Comparison of ENCODE assay signal across 8 cellular contexts in genomic region chr3:170357176-170357919, GRCh38. TPM values are rescaled to one million over a fixed set of nuclear protein-coding genes. Genes with fewer than 3 reads are reported as not detected.
DNase-seq lines count a peak whose midpoint lies in the region; ATAC-seq, FAIRE-seq and TF ChIP-seq lines count a peak whose summit lies in the region.

A gene with protein sequence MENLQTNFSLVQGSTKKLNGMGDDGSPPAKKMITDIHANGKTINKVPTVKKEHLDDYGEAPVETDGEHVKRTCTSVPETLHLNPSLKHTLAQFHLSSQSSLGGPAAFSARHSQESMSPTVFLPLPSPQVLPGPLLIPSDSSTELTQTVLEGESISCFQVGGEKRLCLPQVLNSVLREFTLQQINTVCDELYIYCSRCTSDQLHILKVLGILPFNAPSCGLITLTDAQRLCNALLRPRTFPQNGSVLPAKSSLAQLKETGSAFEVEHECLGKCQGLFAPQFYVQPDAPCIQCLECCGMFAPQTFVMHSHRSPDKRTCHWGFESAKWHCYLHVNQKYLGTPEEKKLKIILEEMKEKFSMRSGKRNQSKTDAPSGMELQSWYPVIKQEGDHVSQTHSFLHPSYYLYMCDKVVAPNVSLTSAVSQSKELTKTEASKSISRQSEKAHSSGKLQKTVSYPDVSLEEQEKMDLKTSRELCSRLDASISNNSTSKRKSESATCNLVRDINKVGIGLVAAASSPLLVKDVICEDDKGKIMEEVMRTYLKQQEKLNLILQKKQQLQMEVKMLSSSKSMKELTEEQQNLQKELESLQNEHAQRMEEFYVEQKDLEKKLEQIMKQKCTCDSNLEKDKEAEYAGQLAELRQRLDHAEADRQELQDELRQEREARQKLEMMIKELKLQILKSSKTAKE (plus strand): TSS chr3:170357715. CDS start chr3:170360332, 2,617 bp downstream.

- peak; percentile 89 for DNase-seq in AG04450 (ENCODE audit: low read depth, low spot score)
- peak; percentile 92 for DNase-seq in NCI-H2227 treated with DMSO at 0.1 percent for 48 hours (lab: John Stamatoyannopoulos, UW)
- DNase-seq in WTC11 (ENCODE audit: low spot score): peak; percentile 96
- peak; percentile 84 for DNase-seq in bronchial epithelial cell (ENCODE audit: low read depth)
- DNase-seq in immature natural killer cell: peak; percentile 98
- DNase-seq in smooth muscle cell of the brain vasculature (ENCODE audit: low read depth, low spot score): peak; percentile 81

- CTCF ChIA-PET in AG04450 (lab: Charles Lee) (interaction anchor here (0.6 to 2.3 kb wide), 4 partner anchors 11 to 666 kb away, joined by 3 to 11 read pairs (median 5); no protein-coding TSS in a partner anchor), WTC11 (lab: Charles Lee) (interaction anchor here (1.6 to 2.9 kb wide), 2 partner anchors 48 to 57 kb away, joined by 5 to 19 read pairs; no protein-coding TSS in a partner anchor)

- in situ Hi-C loops in GM18951 (cut with MboI; ENCODE audit: low sequenced_read_pairs, unreplicated experiment): no loop called here

- no peaks in the 10 kb centered on the region for H3K27me3 Mint-ChIP-seq in WTC11 (ENCODE audit: low read depth)
- peaks cover 24 to 41% (median 28%) of the 10 kb centered on the region in 3 donors for H3K27me3 Mint-ChIP-seq in immature natural killer cell (ENCODE audit: low read depth in 3 of 3)

- H3K4me1 Mint-ChIP-seq in WTC11 (peaks cover 57% of the 10 kb centered on the region), immature natural killer cell (peaks cover 34 to 57% of the 10 kb centered on the region in 2 donors)

- H3K27me3 ChIP-seq in AG04450 (ENCODE audit: control insufficient read depth, insufficient read depth, low read length) (no peaks in the 10 kb centered on the region), bronchial epithelial cell (ENCODE audit: control insufficient read depth, insufficient read depth, low read length) (no peaks in the 10 kb centered on the region)

- no peaks in the 10 kb centered on the region; the same call in 1 of the 2 replicates for H3K9me3 ChIP-seq in AG04450 (ENCODE audit: control insufficient read depth, insufficient read depth, low read length)

- H3K4me3 Mint-ChIP-seq in WTC11 (peak within 1 kb of the TSS; percentile 94), immature natural killer cell (peak within 1 kb of the TSS; percentile 85 to 95 (median 90))

- TF ChIP-seq POLR2A in GM18951 (IDR thresholded peaks at IDR 0.05; ENCODE audit: extremely low read depth, insufficient read depth, insufficient read length): peak; percentile 80

- ATAC-seq in HG03175 (IDR thresholded peaks at IDR 0.05; ENCODE audit: unreplicated experiment) (peak; percentile 69), WTC11 (peak; percentile 48)

- FAIRE-seq in bronchial epithelial cell (lab: Jason Lieb, UNC): no peak

- H3K36me3 Mint-ChIP-seq in WTC11 (peaks cover 36% of the 10 kb centered on the region), immature natural killer cell (peaks cover 6 to 16% (median 9%) of the 10 kb centered on the region in 3 donors)

- peak within 1 kb of the TSS; percentile 81 for H3K4me3 ChIP-seq in AG04450 (ENCODE audit: low read depth, low read length)
- peak within 1 kb of the TSS; percentile 88 for H3K4me3 ChIP-seq in bronchial epithelial cell (ENCODE audit: low read depth, low read length)

- POLR2A ChIA-PET in AG04450 (lab: Yijun Ruan, JAX): interaction anchor here (0.6 to 2.0 kb wide), 6 partner anchors 14 to 1019 kb away, joined by 3 to 6 read pairs (median 3); partner anchors contain the start of gene PHC3
- POLR2A ChIA-PET in WTC11 (lab: Charles Lee): interaction anchor here (1.4 kb wide), 1 partner anchor 390 kb away, joined by 3 read pairs; no protein-coding TSS in a partner anchor

- no peaks in the 10 kb centered on the region for H3K36me3 ChIP-seq in bronchial epithelial cell (ENCODE audit: control insufficient read depth, insufficient read depth, low read length)

- TF ChIP-seq CTCF in AG04450 (IDR thresholded peaks at IDR 0.05; ENCODE audit: low read depth, low read length) (no peak), WTC11 (IDR thresholded peaks at IDR 0.05) (no peak), bronchial epithelial cell (IDR thresholded peaks at IDR 0.05; ENCODE audit: insufficient read depth, low read length, severe bottlenecking) (peak; percentile 28)

- peak within 1 kb of the TSS; percentile 85 for H3K27ac ChIP-seq in AG04450 (ENCODE audit: low read depth, low read length)

- peak within 1 kb of the TSS; percentile 98 for H3K27ac Mint-ChIP-seq in WTC11
- peak within 1 kb of the TSS; percentile 98 to 99 (median 99) for H3K27ac Mint-ChIP-seq in immature natural killer cell

- H3K9me3 Mint-ChIP-seq in WTC11 (no peaks in the 10 kb centered on the region), immature natural killer cell (no peaks in the 10 kb centered on the region)

TF ChIP-seq in WTC11, 78 proteins besides CTCF, POLR2A, EP300 and RAD21 (continues in another document):
- no peak for TF ChIP-seq NFATC4 (CRISPR knock-in tag; IDR thresholded peaks at IDR 0.05)
- TF ChIP-seq MXD4 (CRISPR knock-in tag; IDR thresholded peaks at IDR 0.05; ENCODE audit: borderline replicate concordance): no peak
- no peak for TF ChIP-seq TCF7 (CRISPR knock-in tag; IDR thresholded peaks at IDR 0.05; ENCODE audit: low read depth)
- TF ChIP-seq ZNF138 (CRISPR knock-in tag; conservative IDR thresholded peaks at IDR 0.05): no peak
- TF ChIP-seq JUN (CRISPR knock-in tag; IDR thresholded peaks at IDR 0.05): peak; percentile 43; the same call in 1 of the 2 replicates
- TF ChIP-seq KAT7 (CRISPR knock-in tag; IDR thresholded peaks at IDR 0.05; ENCODE audit: borderline replicate concordance): peak; percentile 85; the same call in 1 of the 2 replicates
- TF ChIP-seq FOXK1 (CRISPR knock-in tag; IDR thresholded peaks at IDR 0.05): peak; percentile 77; the same call in 1 of the 2 replicates
- TF ChIP-seq, protein P1, sequence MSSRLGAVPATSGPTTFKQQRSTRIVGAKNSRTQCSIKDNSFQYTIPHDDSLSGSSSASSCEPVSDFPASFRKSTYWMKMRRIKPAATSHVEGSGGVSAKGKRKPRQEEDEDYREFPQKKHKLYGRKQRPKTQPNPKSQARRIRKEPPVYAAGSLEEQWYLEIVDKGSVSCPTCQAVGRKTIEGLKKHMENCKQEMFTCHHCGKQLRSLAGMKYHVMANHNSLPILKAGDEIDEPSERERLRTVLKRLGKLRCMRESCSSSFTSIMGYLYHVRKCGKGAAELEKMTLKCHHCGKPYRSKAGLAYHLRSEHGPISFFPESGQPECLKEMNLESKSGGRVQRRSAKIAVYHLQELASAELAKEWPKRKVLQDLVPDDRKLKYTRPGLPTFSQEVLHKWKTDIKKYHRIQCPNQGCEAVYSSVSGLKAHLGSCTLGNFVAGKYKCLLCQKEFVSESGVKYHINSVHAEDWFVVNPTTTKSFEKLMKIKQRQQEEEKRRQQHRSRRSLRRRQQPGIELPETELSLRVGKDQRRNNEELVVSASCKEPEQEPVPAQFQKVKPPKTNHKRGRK (CRISPR knock-in tag; IDR thresholded peaks at IDR 0.05; ENCODE audit: borderline replicate concordance): no peak
- 0 out of 2 replicates have a peak, but pooled peaks have one; percentile 17 for TF ChIP-seq ZNF219 (CRISPR knock-in tag; IDR thresholded peaks at IDR 0.05; ENCODE audit: borderline replicate concordance)
- no peak for TF ChIP-seq E2F1 (CRISPR knock-in tag; IDR thresholded peaks at IDR 0.05)
- peak; percentile 95 for TF ChIP-seq ZBTB21 (CRISPR knock-in tag; IDR thresholded peaks at IDR 0.05; ENCODE audit: borderline replicate concordance)
- peak; percentile 43 for TF ChIP-seq SP1 (CRISPR knock-in tag; conservative IDR thresholded peaks at IDR 0.05)
- peak; percentile 60; the same call in 1 of the 2 replicates for TF ChIP-seq SMAD4 (CRISPR knock-in tag; IDR thresholded peaks at IDR 0.05)
- no peak for TF ChIP-seq ERG (CRISPR knock-in tag; IDR thresholded peaks at IDR 0.05)
- no peak for TF ChIP-seq ZBTB43 (CRISPR knock-in tag; IDR thresholded peaks at IDR 0.05)

RNA-seq across cellular contexts. Expression of the gene that starts here (rescaled TPM):
- 14.7 and 18.3 TPM in 2 replicates for polyA plus RNA-seq in AG04450 (2011; rRNA removed)
- 38.1 and 61.7 TPM in 2 replicates for polyA minus RNA-seq in AG04450 (2011; rRNA and poly(A)+ RNA removed)
- total RNA-seq in WTC11 (2021): 181 to 190 TPM (median 188 TPM) in 3 replicates
- total RNA-seq in bronchial epithelial cell: 40.8 and 41.9 TPM in 2 replicates
- polyA plus RNA-seq in immature natural killer cell: 10 to 100 TPM in 2 of 3 donors, 1 to 10 TPM in 1; 4.9 to 10.8 (median 10.5) TPM

Comparison
In these comparisons a context has a peak if more than half of its experiments do, and no peak if none do; other contexts are left out.
1. Peak in every context shown above with its lines: DNase-seq, ATAC-seq, H3K4me3 ChIP-seq and H3K27ac ChIP-seq.